20 cellular contexts compared by ENCODE assay signal in genomic region chr3:139930201-139930600, GRCh38. TPM values are rescaled to one million over a fixed set of nuclear protein-coding genes. Genes with fewer than 3 reads are reported as not detected.
DNase-seq lines count a peak whose midpoint lies in the region; TF ChIP-seq lines count a peak whose summit lies in the region.
"Had no signal": no experiment of that assay in that cellular context is flagged by ENCODE, and none has a peak within 500 bp of the region (broad histone marks: within the 10 kb centered on the region; RNA-seq: fewer than 3 reads in every experiment).

No MANE protein-coding gene starts in this region.

- no peak overlapping the region for H3K9ac ChIP-seq in mammary epithelial cell (ENCODE audit: insufficient read depth, low read length)
- H3K9ac ChIP-seq: BLaER1 had no signal

- no TSS peak for BruUV-seq in mammary epithelial cell (replicated peaks; lab: Mats Ljungman, UMichigan)

- H3K4me3 ChIP-seq in mammary epithelial cell (replicated peaks in 1 of 3; ENCODE audit: insufficient read depth in 1 of 3, low read depth in 2 of 3, low read length in 3 of 3) (no peak overlapping the region), breast epithelium (no peak overlapping the region), astrocyte of the cerebellum (ENCODE audit: low read depth, low read length) (no peak overlapping the region), fibroblast of the aortic adventitia (ENCODE audit: low read depth, low read length) (no peak overlapping the region), sigmoid colon (no peak overlapping the region)
- H3K4me3 ChIP-seq: A549, BLaER1, GM12878 had no signal

- no peaks in the 10 kb centered on the region for H3K27me3 ChIP-seq in mammary epithelial cell (ENCODE audit: insufficient read depth, low read length)
- H3K27me3 ChIP-seq in breast epithelium: peaks cover 4 to 10% of the 10 kb centered on the region in 2 donors
- H3K27me3 ChIP-seq in sigmoid colon: peaks cover 0 to 13% (median 0%) of the 10 kb centered on the region in 3 donors

- H2AFZ ChIP-seq in mammary epithelial cell (ENCODE audit: low read depth, low read length): no peak overlapping the region

- H3K4me1 ChIP-seq in mammary epithelial cell (ENCODE audit: insufficient read depth, low read length) (peaks cover 3% of the 10 kb centered on the region), breast epithelium (no peaks in the 10 kb centered on the region), sigmoid colon (peaks cover 0 to 9% (median 9%) of the 10 kb centered on the region in 4 donors)

- in situ Hi-C loops in mammary epithelial cell (cut with MboI; ENCODE audit: low sequenced_read_pairs in 2 of 2): loop anchor here (25.0 kb wide), 2 partner anchors 343 to 932 kb away; no protein-coding TSS in a partner anchor
- in situ Hi-C loops in astrocyte of the cerebellum (cut with HindIII; ENCODE audit: low sequenced_read_pairs): no loop called here

- H3K79me2 ChIP-seq in mammary epithelial cell (ENCODE audit: insufficient read depth, low read length): no peaks in the 10 kb centered on the region

- H3K9me3 ChIP-seq in mammary epithelial cell (replicated peaks; ENCODE audit: insufficient read depth, low read length) (no peaks in the 10 kb centered on the region), breast epithelium (no peaks in the 10 kb centered on the region), sigmoid colon (no peaks in the 10 kb centered on the region)
- H3K9me3 ChIP-seq: A549, BLaER1 had no signal

- DNase-seq in mammary epithelial cell (peak; percentile 17), breast epithelium (ENCODE audit: low spot score in 2 of 2) (no peak), astrocyte of the cerebellum (ENCODE audit: low read depth) (peak; percentile 42), fibroblast of the aortic adventitia (ENCODE audit: low read depth) (peak; percentile 62), sigmoid colon (no peak), anterior cingulate cortex (lab: John Stamatoyannopoulos, UW) (no peak)
- DNase-seq in activated CD4-positive, alpha-beta T cell treated with anti-CD3 and anti-CD28 coated beads, Interleukin-2, amount 50 U/mL, for 1 hour: no peak
- DNase-seq: CD4-positive, alpha-beta memory T cell; DMS53; DND-41; EL; GOT3; H7; HFFc6 had no signal

- dilution Hi-C loops in mammary epithelial cell (cut with HindIII; ENCODE audit: low sequenced_read_pairs): loop anchor here (5.0 kb wide), 1 partner anchor 932 kb away; no protein-coding TSS in a partner anchor

- H3K27ac ChIP-seq in mammary epithelial cell (ENCODE audit: insufficient read depth, low read depth, low read length) (no peak overlapping the region), breast epithelium (no peak overlapping the region), sigmoid colon (no peak overlapping the region)
- H3K27ac ChIP-seq: 22Rv1, A549, BLaER1, HL-60 had no signal

- TF ChIP-seq POLR2A in breast epithelium (IDR thresholded peaks at IDR 0.05) (no peak), sigmoid colon (IDR thresholded peaks at IDR 0.05) (no peak)

- intact Hi-C loops in mammary epithelial cell (cut with micrococcal nuclease): no loop called here
- intact Hi-C loops in breast epithelium (cut with DNase I; ENCODE audit: low total_unique reads): no loop called here
- intact Hi-C loops in sigmoid colon (cut with DNase I): loop anchor here (10.0 kb wide), 1 partner anchor 495 kb away; no protein-coding TSS in a partner anchor

- WGBS in mammary epithelial cell (ENCODE audit: low coverage, missing lambda C conversion rate): 12% methylated on average over 1 of the region's 1 CpG
- 78 to 81% methylated on average over 1 of the region's 1 CpG for WGBS in sigmoid colon, 2 donors

- H4K20me1 ChIP-seq in mammary epithelial cell (ENCODE audit: insufficient read depth, low read length): no peaks in the 10 kb centered on the region

- CTCF ChIA-PET in mammary epithelial cell (lab: Charles Lee; ENCODE audit: low non-redundant PET): no interaction called here

- no peak for TF ChIP-seq EP300 in sigmoid colon (IDR thresholded peaks at IDR 0.05)

- H3K4me2 ChIP-seq in mammary epithelial cell (ENCODE audit: insufficient read depth, low read depth, low read length): no peak overlapping the region
- H3K4me2 ChIP-seq: A549, BLaER1 had no signal

- no peak for TF ChIP-seq CTCF in mammary epithelial cell (conservative IDR thresholded peaks at IDR 0.05 in 1 of 2, IDR thresholded peaks at IDR 0.05 in 1 of 2; ENCODE audit: extremely low read depth in 1 of 2, insufficient read depth in 1 of 2, low read depth in 1 of 2, low read length in 2 of 2)
- TF ChIP-seq CTCF in breast epithelium (IDR thresholded peaks at IDR 0.05): no peak
- TF ChIP-seq CTCF in astrocyte of the cerebellum (IDR thresholded peaks at IDR 0.05; ENCODE audit: low read depth, low read length, missing control alignments): no peak
- TF ChIP-seq CTCF in fibroblast of the aortic adventitia (IDR thresholded peaks at IDR 0.05; ENCODE audit: insufficient read depth, low read length): no peak
- no peak for TF ChIP-seq CTCF in sigmoid colon (IDR thresholded peaks at IDR 0.05)

- H3K36me3 ChIP-seq in mammary epithelial cell (ENCODE audit: insufficient read depth, low read length) (no peaks in the 10 kb centered on the region), breast epithelium (no peaks in the 10 kb centered on the region), sigmoid colon (no peaks in the 10 kb centered on the region)
- H3K36me3 ChIP-seq: BLaER1 had no signal

RNA-seq across cellular contexts. Expression of gene CLSTN2, which starts 4.8 kb away (rescaled TPM):
- 1 to 10 TPM in 1 of 2 donors, under 1 TPM in 1; 0.16 to 2.0 TPM for total RNA-seq in mammary epithelial cell
- 0.56 TPM for polyA plus RNA-seq in mammary epithelial cell
- 0.05 TPM for polyA minus RNA-seq in mammary epithelial cell
- 10 to 100 TPM; 15.5 to 75.5 (median 33.1) TPM for total RNA-seq in breast epithelium
- 0.82 and 3.2 TPM in 2 replicates for total RNA-seq in fibroblast of the aortic adventitia (ENCODE audit: low replicate concordance)
- 1 to 10 TPM; 2.7 to 8.3 (median 5.6) TPM for total RNA-seq in sigmoid colon
- polyA plus RNA-seq in sigmoid colon: under 1 TPM; 0.23 to 0.64 (median 0.60) TPM
- total RNA-seq: CD4-positive, alpha-beta memory T cell had no signal
- polyA plus RNA-seq: CD14-positive monocyte; CD4-positive, alpha-beta memory T cell had no signal

Comparison
In these comparisons a context has a peak if more than half of its experiments do, and no peak if none do; other contexts are left out.
1. DNase-seq: peak in mammary epithelial cell (single experiment), astrocyte of the cerebellum (single experiment) and fibroblast of the aortic adventitia (single experiment); none in breast epithelium (0 of 2), sigmoid colon (single experiment), anterior cingulate cortex (0 of 58) and activated CD4-positive, alpha-beta T cell treated with anti-CD3 and anti-CD28 coated beads, Interleukin-2, amount 50 U/mL, for 1 hour (single experiment).